In the genomic region with DNA sequence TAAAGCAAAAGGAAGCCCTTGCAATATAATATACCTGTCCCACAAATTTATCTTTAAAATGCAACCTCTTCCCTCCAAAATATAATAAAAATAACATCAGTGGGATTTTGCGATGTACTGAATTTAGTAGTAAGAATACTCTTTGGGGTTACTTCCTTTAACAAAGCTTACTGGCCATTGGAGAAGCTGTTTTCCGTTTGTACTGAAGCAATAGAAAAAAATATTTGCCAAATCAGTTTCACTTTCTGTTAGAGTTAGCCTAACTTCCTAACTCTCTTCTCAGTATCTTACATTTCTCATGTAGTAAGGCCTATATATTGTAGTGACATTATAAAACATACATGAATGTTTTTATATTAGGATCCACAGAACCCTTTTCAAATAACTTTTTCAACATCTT, we compare ENCODE assay signal across 9 cellular contexts. TPM values are rescaled to one million over a fixed set of nuclear protein-coding genes. Genes with fewer than 3 reads are reported as not detected.
DNase-seq lines count a peak whose midpoint lies in the region; ATAC-seq and TF ChIP-seq lines count a peak whose summit lies in the region.
"Had no signal": no experiment of that assay in that cellular context is flagged by ENCODE, and none has a peak within 500 bp of the region (broad histone marks: within the 10 kb centered on the region; RNA-seq: fewer than 3 reads in every experiment).

No MANE protein-coding gene starts in this region.

- POLR2A ChIA-PET in GM10248 (lab: Yijun Ruan, JAX), result no interaction called here

- H3K9me2 ChIP-seq in OCI-LY1 (ENCODE audit: low read depth, low read length), result no peaks in the 10 kb centered on the region

- no peak overlapping the region for H2AFZ ChIP-seq in OCI-LY1 (ENCODE audit: low read length)
- no peak overlapping the region for H2AFZ ChIP-seq in parathyroid adenoma

- H4K20me1 ChIP-seq in OCI-LY1 (ENCODE audit: insufficient read depth, low read length), result no peaks in the 10 kb centered on the region

- peaks cover 37% of the 10 kb centered on the region for H3K4me1 ChIP-seq in OCI-LY1 (ENCODE audit: insufficient read depth, low read length, severe bottlenecking)
- peaks cover 24% of the 10 kb centered on the region for H3K4me1 ChIP-seq in parathyroid adenoma

- peak overlapping the region; percentile 12; the same call in 1 of the 2 replicates for H3K9ac ChIP-seq in OCI-LY1 (ENCODE audit: low read length)
- H3K9ac ChIP-seq in parathyroid adenoma, result no peak overlapping the region

- H3K9me3 ChIP-seq in OCI-LY1 (ENCODE audit: low read length), result no peaks in the 10 kb centered on the region
- H3K9me3 ChIP-seq in parathyroid adenoma (ENCODE audit: control insufficient read depth, low read length), result no peaks in the 10 kb centered on the region

- H3K4me3 ChIP-seq in OCI-LY1 (ENCODE audit: low read depth, low read length, poor library complexity, severe bottlenecking), result peak overlapping the region; percentile 28
- no peak overlapping the region for H3K4me3 ChIP-seq in parathyroid adenoma (ENCODE audit: low read depth, low read length)

- H3K27me3 ChIP-seq in OCI-LY1 (ENCODE audit: insufficient read depth, low read length) (no peaks in the 10 kb centered on the region), parathyroid adenoma (ENCODE audit: control insufficient read depth, insufficient read depth, low read length) (no peaks in the 10 kb centered on the region)

- peak overlapping the region; percentile 47 for H3K4me2 ChIP-seq in OCI-LY1 (ENCODE audit: low read length)
- H3K4me2 ChIP-seq in parathyroid adenoma (ENCODE audit: low read length), result peak overlapping the region; percentile 39

- intact Hi-C loops in sciatic nerve (cut with DNase I), result no loop called here

- TF ChIP-seq CTCF in GM10248 (IDR thresholded peaks at IDR 0.05; ENCODE audit: control extremely low read depth, extremely low read depth, low read depth, missing control alignments), result no peak
- no peak for TF ChIP-seq CTCF in OCI-LY1 (IDR thresholded peaks at IDR 0.05; ENCODE audit: low read length)
- TF ChIP-seq CTCF in parathyroid adenoma (IDR thresholded peaks at IDR 0.05), result no peak

- DNase-seq in GM10248 (ENCODE audit: extremely low spot score) (peak; percentile 39), dermis blood vessel endothelial cell (peak; percentile 54), sciatic nerve (ENCODE audit: low spot score) (no peak)
- DNase-seq in effector CD8-positive, alpha-beta T cell (lab: John Stamatoyannopoulos, UW), result no peak
- DNase-seq: NCI-H1092 had no signal

- no peaks in the 10 kb centered on the region for H3F3A ChIP-seq in OCI-LY1 (ENCODE audit: insufficient read depth, low read length)

- ATAC-seq in HG03571 (IDR thresholded peaks at IDR 0.05; ENCODE audit: unreplicated experiment) (no peak), GM18502 (IDR thresholded peaks at IDR 0.05; ENCODE audit: poor library complexity, unreplicated experiment) (no peak), sciatic nerve (no peak)

- peaks cover 54% of the 10 kb centered on the region for H3K79me2 ChIP-seq in OCI-LY1 (ENCODE audit: insufficient read depth, low read length)
- peaks cover 35% of the 10 kb centered on the region for H3K79me2 ChIP-seq in parathyroid adenoma

- CTCF ChIA-PET in GM10248 (lab: Yijun Ruan, JAX), result interaction anchor here (1.3 kb wide), 2 partner anchors 9 to 78 kb away, joined by 3 to 4 read pairs; no protein-coding TSS in a partner anchor

- peaks cover 56% of the 10 kb centered on the region for H3K36me3 ChIP-seq in OCI-LY1 (ENCODE audit: insufficient read depth, low read length)
- no peaks in the 10 kb centered on the region for H3K36me3 ChIP-seq in parathyroid adenoma (ENCODE audit: control insufficient read depth, insufficient read depth, low read length)

- peak overlapping the region; percentile 51 for H3K27ac ChIP-seq in OCI-LY1 (ENCODE audit: low read depth, low read length, poor library complexity, severe bottlenecking)
- no peak overlapping the region for H3K27ac ChIP-seq in parathyroid adenoma

RNA-seq across cellular contexts. Expression of a gene that starts 3.7 kb away (rescaled TPM):
- total RNA-seq in dermis blood vessel endothelial cell, result 35.6 and 50.9 TPM in 2 replicates
- 131 TPM for total RNA-seq in sciatic nerve

Comparison
In these comparisons a context has a peak if more than half of its experiments do, and no peak if none do; other contexts are left out.
1. DNase-seq: peak in GM10248 (single experiment) and dermis blood vessel endothelial cell (single experiment); none in sciatic nerve (single experiment) and effector CD8-positive, alpha-beta T cell (single experiment).